ENCODE assay signal across 8 cellular contexts in genomic region chr12:123972448-123973401, GRCh38. TPM values are rescaled to one million over a fixed set of nuclear protein-coding genes. Genes with fewer than 3 reads are reported as not detected.
DNase-seq lines count a peak whose midpoint lies in the region; ATAC-seq and TF ChIP-seq lines count a peak whose summit lies in the region.

A gene with protein sequence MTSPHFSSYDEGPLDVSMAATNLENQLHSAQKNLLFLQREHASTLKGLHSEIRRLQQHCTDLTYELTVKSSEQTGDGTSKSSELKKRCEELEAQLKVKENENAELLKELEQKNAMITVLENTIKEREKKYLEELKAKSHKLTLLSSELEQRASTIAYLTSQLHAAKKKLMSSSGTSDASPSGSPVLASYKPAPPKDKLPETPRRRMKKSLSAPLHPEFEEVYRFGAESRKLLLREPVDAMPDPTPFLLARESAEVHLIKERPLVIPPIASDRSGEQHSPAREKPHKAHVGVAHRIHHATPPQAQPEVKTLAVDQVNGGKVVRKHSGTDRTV (minus strand): TSS chr12:123972831. CDS start chr12:123944305, 28,526 bp downstream.
Gene ZNF664 (plus strand): TSS chr12:123973215. CDS start chr12:124012145, 38,930 bp downstream.

- TF ChIP-seq CTCF in GM12875 (IDR thresholded peaks at IDR 0.05; ENCODE audit: borderline replicate concordance, insufficient read depth, low read depth, low read length) (peak; percentile 23; the same call in 1 of the 2 replicates), adrenal gland (IDR thresholded peaks at IDR 0.05) (peak in 1 of 6 experiments; percentile 34), heart right ventricle (IDR thresholded peaks at IDR 0.05) (peak in 4 of 9 donors; percentile 14 to 34 (median 19)), prostate gland (IDR thresholded peaks at IDR 0.05) (peak in 2 of 4 experiments; percentile 34 to 35)

- DNase-seq in NCI-H128 (lab: John Stamatoyannopoulos, UW; ENCODE audit: unreplicated experiment) (peak; percentile 86), T-cell (peak; percentile 84 to 98 (median 90)), adrenal gland (peak; percentile 89 to 95 (median 92)), heart right ventricle (peak; percentile 92 to 95), prostate gland (ENCODE audit: low spot score) (peak; percentile 91), ureter (ENCODE audit: low spot score) (peak; percentile 91)

- CTCF ChIA-PET in T-cell (lab: Charles Lee): interaction anchor here in 1 of 2 donors (0.6 to 0.7 kb wide), 3 partner anchors 67 to 744 kb away, joined by 3 to 4 read pairs (median 3); no protein-coding TSS in a partner anchor

- POLR2A ChIA-PET in T-cell (lab: Charles Lee): interaction anchor here in 1 of 2 donors (0.6 kb wide), 1 partner anchor 935 kb away, joined by 3 read pairs; no protein-coding TSS in a partner anchor

- H3K36me3 ChIP-seq in adrenal gland (replicated peaks in 1 of 2) (peaks cover 0 to 3% of the 10 kb centered on the region in 2 donors), heart right ventricle (peaks cover 0 to 29% (median 0%) of the 10 kb centered on the region in 9 donors), prostate gland (no peaks in the 10 kb centered on the region)

- no peaks in the 10 kb centered on the region for H3K9me3 Mint-ChIP-seq in T-cell

- H3K27ac Mint-ChIP-seq in T-cell: peak within 1 kb of the TSS; percentile 79 to 95

- H3K4me1 ChIP-seq in adrenal gland (replicated peaks in 1 of 2): peaks cover 4 to 23% of the 10 kb centered on the region in 2 donors
- H3K4me1 ChIP-seq in heart right ventricle: peaks cover 0 to 59% (median 23%) of the 10 kb centered on the region in 9 donors
- H3K4me1 ChIP-seq in prostate gland (replicated peaks): peaks cover 2% of the 10 kb centered on the region

- WGBS in adrenal gland, 4 donors: 0 to 5% (median 0%) methylated on average over 5 to 125 of the region's 138 CpGs
- WGBS in heart right ventricle, 2 donors: 0 to 1% methylated on average over 46 to 138 of the region's 138 CpGs
- WGBS in prostate gland: under 1% methylated on average over 38 of the region's 138 CpGs

- peaks cover 10% of the 10 kb centered on the region for H3K36me3 Mint-ChIP-seq in T-cell

- peaks cover 30 to 45% (median 34%) of the 10 kb centered on the region in 3 donors for H3K4me1 Mint-ChIP-seq in T-cell

- TF ChIP-seq POLR2A in adrenal gland (IDR thresholded peaks at IDR 0.05) (peak; percentile 60 to 65), prostate gland (IDR thresholded peaks at IDR 0.05) (peak; percentile 79)

- H3K9me3 ChIP-seq in adrenal gland (replicated peaks in 1 of 3) (no peaks in the 10 kb centered on the region), heart right ventricle (no peaks in the 10 kb centered on the region), prostate gland (no peaks in the 10 kb centered on the region)

- peak; percentile 81 for ATAC-seq in HG02678 (IDR thresholded peaks at IDR 0.05; ENCODE audit: unreplicated experiment)
- ATAC-seq in T-cell (replicated peaks in 1 of 4): peak; percentile 82 to 86 (median 82)
- peak; percentile 91 to 96 (median 94) for ATAC-seq in heart right ventricle

- intact Hi-C loops in adrenal gland (cut with DNase I): no loop called here
- intact Hi-C loops in heart right ventricle (cut with DNase I): loop anchor here in 1 of 10 donors (10.0 kb wide), 1 partner anchor 258 kb away; the partner anchor contains the start of gene ATP6V0A2
- intact Hi-C loops in prostate gland (cut with DNase I): loop anchor here (2.0 kb wide), 1 partner anchor 262 kb away; no protein-coding TSS in a partner anchor

- peak within 1 kb of the TSS; percentile 84 for H3K4me3 ChIP-seq in GM12875 (ENCODE audit: low read depth, low read length)
- peak within 1 kb of the TSS; percentile 16 to 79 (median 67) for H3K4me3 ChIP-seq in adrenal gland
- peak within 1 kb of the TSS; percentile 73 to 98 (median 94) for H3K4me3 ChIP-seq in heart right ventricle
- peak within 1 kb of the TSS; percentile 99 for H3K4me3 ChIP-seq in prostate gland

- H3K27ac ChIP-seq in adrenal gland: peak within 1 kb of the TSS; percentile 11 to 96 (median 82)
- H3K27ac ChIP-seq in heart right ventricle: peak within 1 kb of the TSS; percentile 92 to 98 (median 94)
- H3K27ac ChIP-seq in prostate gland: peak within 1 kb of the TSS; percentile 94 to 95

- H3K4me3 Mint-ChIP-seq in T-cell: peak within 1 kb of the TSS; percentile 92 to 93 (median 93)

- H3K27me3 Mint-ChIP-seq in T-cell: no peaks in the 10 kb centered on the region

- H3K27me3 ChIP-seq in adrenal gland (no peaks in the 10 kb centered on the region), heart right ventricle (no peaks in the 10 kb centered on the region), prostate gland (replicated peaks; ENCODE audit: insufficient read depth) (no peaks in the 10 kb centered on the region)

RNA-seq across cellular contexts. Expression of the first gene that starts in this region (rescaled TPM):
- 10 to 100 TPM; 22.1 to 44.9 (median 38.7) TPM for total RNA-seq in T-cell
- 10 to 100 TPM; 16.6 to 31.6 (median 23.7) TPM for total RNA-seq in adrenal gland
- polyA plus RNA-seq in adrenal gland: 10 to 100 TPM; 20.2 to 65.9 (median 59.5) TPM
- total RNA-seq in heart right ventricle: 10 to 100 TPM; 38.5 to 77.1 (median 56.4) TPM
- 10 to 100 TPM; 58.7 to 76.2 TPM for polyA plus RNA-seq in heart right ventricle
- total RNA-seq in prostate gland: 10 to 100 TPM; 22.4 to 42.9 TPM
- 31.9 TPM for total RNA-seq in ureter

RNA-seq across cellular contexts. Expression of gene ZNF664, which starts in this region (rescaled TPM):
- total RNA-seq in T-cell: 10 to 100 TPM; 30.6 to 58.2 (median 56.1) TPM
- 10 to 100 TPM; 35.2 to 66.9 (median 57.1) TPM for total RNA-seq in adrenal gland
- polyA plus RNA-seq in adrenal gland: 10 to 100 TPM; 19.6 to 63.5 (median 35.2) TPM
- 10 to 100 TPM; 73.1 to 94.6 (median 77.0) TPM for total RNA-seq in heart right ventricle
- 10 to 100 TPM; 36.9 to 39.8 TPM for polyA plus RNA-seq in heart right ventricle
- 10 to 100 TPM; 59.4 to 70.5 TPM for total RNA-seq in prostate gland
- 90.5 TPM for total RNA-seq in ureter

Comparison
In these comparisons a context has a peak if more than half of its experiments do, and no peak if none do; other contexts are left out.
1. Peak in every context shown above with its lines: DNase-seq, ATAC-seq, H3K4me3 ChIP-seq and H3K27ac ChIP-seq.